ENCODE assay signal across 30 cellular contexts in the genomic region with DNA sequence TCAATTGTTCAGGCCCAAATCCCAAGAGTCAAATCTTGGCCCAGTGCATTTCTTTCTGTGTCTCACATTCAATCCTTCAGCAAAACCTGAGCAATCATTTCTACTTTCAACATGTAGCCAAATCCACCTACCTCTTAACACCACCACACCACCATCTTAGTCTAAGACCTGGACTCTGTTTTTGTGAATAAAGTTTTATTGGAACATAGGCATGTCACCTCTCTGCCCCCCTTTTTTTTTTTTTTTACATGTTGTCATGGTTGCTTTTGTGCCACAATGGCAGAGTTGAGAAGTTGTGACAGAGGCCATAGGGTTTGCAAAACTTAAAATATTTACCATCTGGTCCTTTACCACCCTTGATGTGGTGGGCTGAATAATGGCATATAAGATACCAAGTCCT.
"Had no signal": no experiment of that assay in that cellular context is flagged by ENCODE, and none has a peak within 500 bp of the region (broad histone marks: within the 10 kb centered on the region; RNA-seq: fewer than 3 reads in every experiment).

No MANE protein-coding gene starts in this region.

- H3K27me3 ChIP-seq: neural progenitor cell, ovary, thyroid gland, tibial nerve, upper lobe of left lung had no signal

- H3K27ac Mint-ChIP-seq: naive thymus-derived CD4-positive, alpha-beta T cell; natural killer cell; nephron; neural progenitor cell; progenitor cell of endocrine pancreas; stimulated activated naive B cell treated with anti-CD40 and anti-IgM and Interleukin-4, amounts not matched to agents 10 μg/mL and 1 μg/mL and 100 μg/mL, for 72 hours; stimulated activated naive CD8-positive, alpha-beta T cell treated with anti-CD3 and anti-CD28 coated beads, Interleukin-15, Interleukin-2, amounts not matched to agents 100 ng/mL and 50 ng/mL, for 24 hours had no signal

- H3K9me3 Mint-ChIP-seq: natural killer cell had no signal

- H2AFZ ChIP-seq: neural progenitor cell, parathyroid adenoma had no signal

- H3K4me2 ChIP-seq: neural progenitor cell, smooth muscle cell had no signal

- H3K27me3 Mint-ChIP-seq: stimulated activated naive B cell treated with anti-CD40 and anti-IgM and Interleukin-4, amounts not matched to agents 10 μg/mL and 1 μg/mL and 100 μg/mL, for 72 hours had no signal

- H3K4me3 ChIP-seq: neural progenitor cell, ovary, psoas muscle, skin epidermis, smooth muscle cell, spleen, stomach, thoracic aorta, thyroid gland, tibial nerve, upper lobe of left lung had no signal

- H3K4me3 Mint-ChIP-seq: naive thymus-derived CD4-positive, alpha-beta T cell; natural killer cell; nephron; neural progenitor cell; stimulated activated naive B cell treated with anti-CD40 and anti-IgM and Interleukin-4, amounts not matched to agents 10 μg/mL and 1 μg/mL and 100 μg/mL, for 72 hours; stimulated activated naive CD8-positive, alpha-beta T cell treated with anti-CD3 and anti-CD28 coated beads, Interleukin-15, Interleukin-2, amounts not matched to agents 100 ng/mL and 50 ng/mL, for 24 hours had no signal

- H3K4me1 ChIP-seq: parathyroid adenoma, psoas muscle, upper lobe of left lung had no signal

- H3K79me2 ChIP-seq: parathyroid adenoma had no signal

- FAIRE-seq: urothelium cell line had no signal

- H3K27ac ChIP-seq: neural progenitor cell, ovary, parathyroid adenoma, psoas muscle, skin epidermis, spleen, stomach, thoracic aorta, thyroid gland, tibial nerve, upper lobe of left lung had no signal

- H3K9me3 ChIP-seq: ovary, psoas muscle, stomach, thoracic aorta, thyroid gland, tibial nerve, upper lobe of left lung had no signal

- ATAC-seq: naive thymus-derived CD4-positive, alpha-beta T cell; natural killer cell; psoas muscle; right cardiac atrium; sciatic nerve; stimulated activated naive B cell treated with anti-CD40 and anti-IgM and Interleukin-4, amounts not matched to agents 10 μg/mL and 1 μg/mL and 100 μg/mL, for 72 hours had no signal

- H3K36me3 Mint-ChIP-seq: natural killer cell, neural progenitor cell had no signal

- H3K36me3 ChIP-seq: neural progenitor cell, ovary, spleen, stomach, thoracic aorta, thyroid gland, tibial nerve, upper lobe of left lung had no signal

- DNase-seq: naive thymus-derived CD4-positive, alpha-beta T cell; natural killer cell; occipital lobe; ovary; posterior cingulate gyrus; psoas muscle; right cardiac atrium; spleen; stimulated activated CD4-positive, alpha-beta T cell treated with anti-CD3 and anti-CD28 coated beads, Interleukin-12 subunit alpha, Interleukin-12 subunit beta, amount 100 ng/mL, for 4 hours; stimulated activated CD4-positive, alpha-beta T cell treated with anti-CD3 and anti-CD28 coated beads, Interleukin-1b, Interleukin-23, amount 100 ng/mL, for 48 hours; stimulated activated CD4-positive, alpha-beta T cell treated with anti-CD3 and anti-CD28 coated beads, Interleukin-4, amount 100 ng/mL, for 1 hour; stimulated activated CD4-positive, alpha-beta T cell treated with anti-CD3 and anti-CD28 coated beads, Interleukin-4, amount 100 ng/mL, for 4 hours; stimulated activated CD8-positive, alpha-beta memory T cell treated with anti-CD3 and anti-CD28 coated beads, Interleukin-4, amount 100 ng/mL, for 48 hours; stimulated activated naive B cell treated with anti-CD40 and anti-IgM and Interleukin-4, amounts not matched to agents 10 μg/mL and 1 μg/mL and 100 μg/mL, for 72 hours; stimulated activated naive CD4-positive, alpha-beta T cell treated with Interleukin-2 at 50 U/mL for 16 hours; stomach; thyroid gland; trophoblast cell; upper lobe of left lung had no signal

- H3K9ac ChIP-seq: neural progenitor cell, parathyroid adenoma had no signal
